Comparison of ENCODE assay signal across 8 cellular contexts in genomic region chr10:91799580-91799975, GRCh38. TPM values are rescaled to one million over a fixed set of nuclear protein-coding genes. Genes with fewer than 3 reads are reported as not detected.
DNase-seq lines count a peak whose midpoint lies in the region; ATAC-seq, FAIRE-seq and TF ChIP-seq lines count a peak whose summit lies in the region.

No MANE protein-coding gene starts in this region.

- in situ Hi-C loops in brain microvascular endothelial cell (cut with HindIII; ENCODE audit: low pct_ligation_motif_present, low sequenced_read_pairs), result no loop called here

- no peak for ATAC-seq in HG02885 (IDR thresholded peaks at IDR 0.05; ENCODE audit: poor library complexity, unreplicated experiment)
- ATAC-seq in GM18909 (IDR thresholded peaks at IDR 0.05; ENCODE audit: poor library complexity, unreplicated experiment), result no peak
- ATAC-seq in HG03196 (IDR thresholded peaks at IDR 0.05; ENCODE audit: unreplicated experiment), result no peak

- peak overlapping the region; percentile 93 for H3K27ac ChIP-seq in A673 (ENCODE audit: low read depth, low read length, poor library complexity, severe bottlenecking)
- no peak overlapping the region for H3K27ac ChIP-seq in brain microvascular endothelial cell

- H3K27me3 ChIP-seq in A673 (replicated peaks; ENCODE audit: insufficient read depth, low read depth, low read length, poor library complexity) (no peaks in the 10 kb centered on the region), brain microvascular endothelial cell (replicated peaks) (no peaks in the 10 kb centered on the region), mononuclear cell (ENCODE audit: insufficient read depth, low read length) (no peaks in the 10 kb centered on the region)

- POLR2A ChIA-PET in A673 (lab: Charles Lee; ENCODE audit: low non-redundant PET), result no interaction called here

- DNase-seq in A673 (ENCODE audit: low spot score), result no peak
- DNase-seq in HTR-8/SVneo (ENCODE audit: insufficient read length, low spot score), result peak; percentile 11
- DNase-seq in brain microvascular endothelial cell, result no peak
- no peak for DNase-seq in GM10266 (ENCODE audit: extremely low spot score)

- H3K9me3 ChIP-seq in A673 (ENCODE audit: low read depth, low read length, poor library complexity, severe bottlenecking) (no peaks in the 10 kb centered on the region), mononuclear cell (ENCODE audit: low read depth, low read length) (no peaks in the 10 kb centered on the region)

- FAIRE-seq in HTR-8/SVneo (lab: Jason Lieb, UNC), result no peak

- TSS peak; percentile 45 for BruUV-seq in A673 (replicated peaks; lab: Mats Ljungman, UMichigan)

- peaks cover 11% of the 10 kb centered on the region for H3K4me1 ChIP-seq in A673 (ENCODE audit: insufficient read depth, low read length, poor library complexity, severe bottlenecking)
- peaks cover 54% of the 10 kb centered on the region for H3K4me1 ChIP-seq in mononuclear cell (ENCODE audit: insufficient read depth, low read length)

- TF ChIP-seq CTCF in A673 (conservative IDR thresholded peaks at IDR 0.05; ENCODE audit: low read depth, low read length), result no peak
- no peak for TF ChIP-seq CTCF in brain microvascular endothelial cell (IDR thresholded peaks at IDR 0.05; ENCODE audit: low read depth, low read length, missing control alignments)
- TF ChIP-seq CTCF in GM10266 (IDR thresholded peaks at IDR 0.05; ENCODE audit: control insufficient read depth, insufficient read depth, low read depth, missing control alignments), result no peak

- CTCF ChIA-PET in A673 (lab: Charles Lee), result no interaction called here

- H3K4me3 ChIP-seq in A673 (ENCODE audit: low read depth, low read length, poor library complexity, severe bottlenecking) (peak overlapping the region; percentile 68), brain microvascular endothelial cell (ENCODE audit: low read depth, low read length) (peak overlapping the region; percentile 95), mononuclear cell (ENCODE audit: low read length) (peak overlapping the region; percentile 94)

- H3K36me3 ChIP-seq in A673 (ENCODE audit: insufficient read depth, low read length, poor library complexity, severe bottlenecking) (peaks cover 4% of the 10 kb centered on the region), brain microvascular endothelial cell (replicated peaks) (no peaks in the 10 kb centered on the region)

- intact Hi-C loops in A673 (cut with micrococcal nuclease; ENCODE audit: unreplicated experiment), result loop anchor here (5.0 kb wide), 1 partner anchor 387 kb away; the partner anchor contains the start of gene HECTD2

RNA-seq across cellular contexts. Expression of gene TNKS2, which starts 1.4 kb away (rescaled TPM):
- total RNA-seq in A673 (2021) (38.1 and 39.4 TPM in 2 replicates), mononuclear cell (71.5 TPM)
